Comparison of ENCODE assay signal across 28 cellular contexts in the genomic region with DNA sequence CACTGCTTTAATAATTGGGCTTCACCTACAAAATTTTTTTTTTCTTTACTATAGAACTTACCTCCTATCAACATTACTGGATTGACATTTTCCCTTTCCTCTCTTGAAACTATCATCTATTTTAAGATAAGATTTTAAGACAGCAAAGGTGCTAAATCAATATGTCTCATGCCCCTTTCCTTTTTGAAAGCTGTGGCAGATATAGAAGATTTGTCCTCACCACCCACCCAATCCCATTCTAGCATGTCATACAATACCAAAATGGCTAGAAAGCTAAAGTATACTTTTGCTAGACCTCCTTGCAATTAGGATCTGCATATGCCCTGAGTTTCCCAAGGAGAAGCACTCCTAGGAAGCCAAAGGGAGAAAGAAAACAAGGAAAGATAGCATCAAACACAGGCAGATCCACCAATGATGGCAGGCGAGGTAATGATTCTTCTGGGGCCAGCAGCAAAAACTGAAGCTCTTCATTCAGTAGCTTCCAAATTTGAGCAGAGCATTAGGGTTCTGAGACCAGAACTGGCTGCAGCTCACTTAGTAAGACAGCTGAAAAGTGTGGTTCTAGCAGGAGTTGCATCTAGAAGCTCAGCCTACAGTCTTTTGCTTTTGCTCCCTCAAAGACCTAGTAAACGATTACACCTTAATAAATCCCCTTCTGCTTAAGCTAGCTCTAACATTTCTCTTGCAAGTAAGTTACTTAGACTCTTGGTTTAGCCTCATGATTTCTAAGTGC.
"Had no signal": no experiment of that assay in that cellular context is flagged by ENCODE, and none has a peak within 500 bp of the region (broad histone marks: within the 10 kb centered on the region; RNA-seq: fewer than 3 reads in every experiment).

No MANE protein-coding gene starts in this region.

- H3K4me3 ChIP-seq: breast epithelium, coronary artery, SJSA1 had no signal

- H3K27ac Mint-ChIP-seq: activated B cell treated with CpG ODN at 0.5 μM for 24 hours; activated CD4-positive, alpha-beta T cell treated with anti-CD3 and anti-CD28 coated beads, Interleukin-2, amount 10 ng/mL, durations not matched to agents 24 days and 14 days; activated naive CD4-positive, alpha-beta T cell treated with anti-CD3 and anti-CD28 coated beads for 36 hours; activated T-cell treated with anti-CD3 and anti-CD28 coated beads, Interleukin-2, amount 50 U/mL, for 24 hours; T-helper 1 cell treated with Interleukin-12 subunit alpha and Interleukin-12 subunit beta and Interleukin-4 antibody, amounts not matched to agents 30 μg/mL and 1 μg/mL, for 36 hours had no signal

- ATAC-seq: Panc1 had no signal

- H3K4me1 ChIP-seq: breast epithelium, SJSA1 had no signal

- H3K27me3 ChIP-seq: breast epithelium, SJSA1 had no signal

- H3K27ac ChIP-seq: breast epithelium, coronary artery, SJSA1 had no signal

- H3K9me3 Mint-ChIP-seq: activated B cell treated with CpG ODN at 0.5 μM for 24 hours; activated CD4-positive, alpha-beta T cell treated with anti-CD3 and anti-CD28 coated beads, Interleukin-2, amount 10 ng/mL, durations not matched to agents 24 days and 14 days; activated naive CD4-positive, alpha-beta T cell treated with anti-CD3 and anti-CD28 coated beads for 36 hours; activated T-cell treated with anti-CD3 and anti-CD28 coated beads, Interleukin-2, amount 50 U/mL, for 24 hours; T-helper 1 cell treated with Interleukin-12 subunit alpha and Interleukin-12 subunit beta and Interleukin-4 antibody, amounts not matched to agents 30 μg/mL and 1 μg/mL, for 36 hours had no signal

- H3K4me3 Mint-ChIP-seq: activated B cell treated with CpG ODN at 0.5 μM for 24 hours; activated CD4-positive, alpha-beta T cell treated with anti-CD3 and anti-CD28 coated beads, Interleukin-2, amount 10 ng/mL, durations not matched to agents 24 days and 14 days; activated naive CD4-positive, alpha-beta T cell treated with anti-CD3 and anti-CD28 coated beads for 36 hours; activated T-cell treated with anti-CD3 and anti-CD28 coated beads, Interleukin-2, amount 50 U/mL, for 24 hours; T-helper 1 cell treated with Interleukin-12 subunit alpha and Interleukin-12 subunit beta and Interleukin-4 antibody, amounts not matched to agents 30 μg/mL and 1 μg/mL, for 36 hours had no signal

- DNase-seq: activated B cell treated with CpG ODN at 0.5 μM for 24 hours; activated CD4-positive, alpha-beta T cell treated with anti-CD3 and anti-CD28 coated beads for 1 hour; activated CD4-positive, alpha-beta T cell treated with anti-CD3 and anti-CD28 coated beads, Interleukin-2, amount 10 ng/mL, durations not matched to agents 24 days and 14 days; activated CD4-positive, alpha-beta T cell treated with anti-CD3 and anti-CD28 coated beads, Interleukin-2, amount 50 U/mL, for 48 hours; activated CD8-positive, alpha-beta memory T cell treated with anti-CD3 and anti-CD28 coated beads, Interleukin-2, amount 50 U/mL, for 48 hours; activated gamma-delta T cell; activated naive CD4-positive, alpha-beta T cell treated with anti-CD3 and anti-CD28 coated beads for 36 hours; activated T-cell treated with anti-CD3 and anti-CD28 coated beads, Interleukin-2, amount 50 U/mL, for 24 hours; aorta; caudate nucleus; MM.1S; NCI-H1105; NCI-H1436; NCI-H1694 treated with DMSO at 0.1 percent for 48 hours; NCI-H2029 treated with DMSO at 0.1 percent for 48 hours; NCI-H345; NCI-H510A; NCI-H526 treated with DMSO at 0.1 percent for 48 hours; NCI-H82; OCI-M1; Right ventricle myocardium superior; RPMI8226; T-helper 9 cell had no signal

- H3K9me3 ChIP-seq: breast epithelium, SJSA1 had no signal

- H3K27me3 Mint-ChIP-seq: activated B cell treated with CpG ODN at 0.5 μM for 24 hours; activated CD4-positive, alpha-beta T cell treated with anti-CD3 and anti-CD28 coated beads, Interleukin-2, amount 10 ng/mL, durations not matched to agents 24 days and 14 days; activated T-cell treated with anti-CD3 and anti-CD28 coated beads, Interleukin-2, amount 50 U/mL, for 24 hours had no signal

- H3K36me3 ChIP-seq: breast epithelium, SJSA1 had no signal
